Comparison of ENCODE assay signal across 8 cellular contexts in the genomic region with DNA sequence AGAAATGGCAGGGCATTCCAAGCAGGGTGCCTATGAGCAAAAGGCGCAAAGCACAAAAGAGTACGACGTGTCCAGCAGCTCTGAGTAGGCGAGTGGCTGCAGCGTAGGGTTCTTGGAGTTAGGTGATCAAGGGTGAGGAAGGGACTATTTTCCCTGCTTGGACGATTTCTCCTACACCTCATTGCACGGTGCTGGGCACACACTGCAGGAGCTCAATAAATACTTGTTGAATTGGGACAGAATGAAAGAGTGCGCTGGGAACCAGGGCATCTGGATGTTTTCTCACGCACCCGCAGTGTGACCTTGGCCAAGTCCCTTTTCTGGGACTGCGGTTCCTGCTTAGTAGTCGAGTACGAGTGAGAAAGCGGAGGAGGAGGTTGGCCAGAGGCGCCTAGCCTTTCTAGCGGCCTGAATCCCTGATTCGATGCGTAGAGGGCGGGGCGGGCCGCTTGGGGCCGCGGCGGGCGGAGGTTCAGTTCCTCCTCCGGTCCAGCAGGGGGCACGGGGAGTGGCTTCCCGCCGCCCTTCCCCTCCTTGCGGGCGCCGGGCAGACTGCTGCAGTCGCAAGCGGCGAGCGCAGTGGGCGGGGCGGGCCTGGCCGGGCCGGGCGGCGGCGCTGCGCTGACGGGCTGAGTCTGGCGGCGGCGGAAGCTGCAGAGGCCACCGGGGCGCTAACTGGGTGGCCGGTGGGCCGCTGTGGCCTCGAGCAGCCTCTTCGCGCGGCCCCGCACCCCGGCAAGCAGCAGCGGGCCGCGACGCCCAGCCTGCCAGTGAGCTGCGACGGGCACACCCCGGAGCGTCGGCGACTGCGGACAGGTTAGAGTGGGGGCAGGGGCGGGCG. TPM values are rescaled to one million over a fixed set of nuclear protein-coding genes. Genes with fewer than 3 reads are reported as not detected.
DNase-seq lines count a peak whose midpoint lies in the region; ATAC-seq and TF ChIP-seq lines count a peak whose summit lies in the region.

A gene (plus strand): TSS at position 560 of the 841 bp plus-strand sequence. CDS start 333 bp downstream, outside the sequence.

- H3K4me3 Mint-ChIP-seq in CD4-positive, alpha-beta T cell: peak within 1 kb of the TSS; percentile 96

- H3K27me3 Mint-ChIP-seq in CD4-positive, alpha-beta T cell: no peaks in the 10 kb centered on the region

- no peaks in the 10 kb centered on the region for H3K27me3 ChIP-seq in CD4-positive, alpha-beta T cell (ENCODE audit: control insufficient read depth, insufficient read depth, low read length)
- H3K27me3 ChIP-seq in right lobe of liver: no peaks in the 10 kb centered on the region

- peaks cover 8% of the 10 kb centered on the region for H3K36me3 Mint-ChIP-seq in CD4-positive, alpha-beta T cell (ENCODE audit: low read depth)

- DNase-seq in CD4-positive, alpha-beta T cell: peak; percentile 65 to 84 (median 74)
- DNase-seq in NCI-H748 (lab: John Stamatoyannopoulos, UW; ENCODE audit: unreplicated experiment) (peak; percentile 92), dermis blood vessel endothelial cell (peak; percentile 87), right lobe of liver (peak; percentile 90 to 92 (median 90))
- DNase-seq in activated CD4-positive, alpha-beta T cell treated with anti-CD3 and anti-CD28 coated beads, Interleukin-2, amount 50 U/mL, for 24 hours (ENCODE audit: low read depth in 1 of 2, low spot score in 1 of 2): peak; percentile 52 to 69
- peak; percentile 83 for DNase-seq in stimulated activated CD4-positive, alpha-beta T cell treated with anti-CD3 and anti-CD28 coated beads, Interleukin-4, amount 100 ng/mL, for 24 hours

- H3K36me3 ChIP-seq in right lobe of liver: no peaks in the 10 kb centered on the region

- no peaks in the 10 kb centered on the region for H3K4me1 ChIP-seq in right lobe of liver

- H3K4me1 Mint-ChIP-seq in CD4-positive, alpha-beta T cell (ENCODE audit: low read depth): peaks cover 39% of the 10 kb centered on the region

- TF ChIP-seq POLR2A in right lobe of liver (IDR thresholded peaks at IDR 0.05): peak; percentile 89

- intact Hi-C loops in CD4-positive, alpha-beta T cell (cut with DNase I, micrococcal nuclease): loop anchor here in 1 of 2 experiments (5.0 to 10.0 kb wide), 3 partner anchors 249 to 951 kb away; a partner anchor contains a TSS
- intact Hi-C loops in right lobe of liver (cut with DNase I): no loop called here

- peak within 1 kb of the TSS; percentile 64 for H3K27ac ChIP-seq in CD4-positive, alpha-beta T cell (ENCODE audit: low read depth, low read length)
- peak within 1 kb of the TSS; percentile 34 to 77 (median 75) for H3K27ac ChIP-seq in right lobe of liver

- no peaks in the 10 kb centered on the region for H3K9me3 ChIP-seq in CD4-positive, alpha-beta T cell (ENCODE audit: control insufficient read depth, low read length)
- H3K9me3 ChIP-seq in right lobe of liver: no peaks in the 10 kb centered on the region

- POLR2A ChIA-PET in CD4-positive, alpha-beta T cell (lab: Charles Lee): interaction anchor here (0.9 to 3.1 kb wide), 3 partner anchors 9 to 247 kb away, joined by 3 to 54 read pairs (median 4); a partner anchor contains a TSS

- no peaks in the 10 kb centered on the region for H3K9me3 Mint-ChIP-seq in CD4-positive, alpha-beta T cell

- H3K4me3 ChIP-seq in right lobe of liver: peak within 1 kb of the TSS; percentile 63 to 75 (median 68)

- peak within 1 kb of the TSS; percentile 92 for H3K27ac Mint-ChIP-seq in CD4-positive, alpha-beta T cell

- peak; percentile 44 for TF ChIP-seq CTCF in CD4-positive, alpha-beta T cell (IDR thresholded peaks at IDR 0.05)
- peak; percentile 67 to 86 (median 79) for TF ChIP-seq CTCF in right lobe of liver (IDR thresholded peaks at IDR 0.05)

- WGBS in right lobe of liver (ENCODE audit: insufficient coverage, low coverage, low lambda C conversion rate, missing lambda C conversion rate): 36% methylated on average over 8 of the region's 71 CpGs

- peak; percentile 98 for ATAC-seq in CD4-positive, alpha-beta T cell (ENCODE audit: poor library complexity)
- ATAC-seq in GM19395 (IDR thresholded peaks at IDR 0.05; ENCODE audit: unreplicated experiment) (peak; percentile 92), HG03558 (IDR thresholded peaks at IDR 0.05; ENCODE audit: extremely low read depth, unreplicated experiment) (peak; percentile 90), right lobe of liver (peak; percentile 98 to 99 (median 99))

- CTCF ChIA-PET in CD4-positive, alpha-beta T cell (lab: Charles Lee): interaction anchor here (1.6 to 1.8 kb wide), 2 partner anchors 10 to 30 kb away, joined by 5 to 20 read pairs; a partner anchor contains a TSS

RNA-seq across cellular contexts. Expression of the gene that starts here (rescaled TPM):
- 10 to 100 TPM; 16.4 to 17.1 TPM for total RNA-seq in CD4-positive, alpha-beta T cell
- 27.4 and 32.7 TPM in 2 replicates for total RNA-seq in dermis blood vessel endothelial cell
- total RNA-seq in right lobe of liver: 10 to 100 TPM in 1 of 6 experiments, 1 to 10 TPM in 5; 6.3 to 11.3 (median 7.7) TPM

Comparison
In these comparisons a context has a peak if more than half of its experiments do, and no peak if none do; other contexts are left out.
1. Peak in every context shown above with its lines: DNase-seq, ATAC-seq, H3K4me3 ChIP-seq and H3K27ac ChIP-seq.